ENCODE assay signal across 20 cellular contexts in the genomic region with DNA sequence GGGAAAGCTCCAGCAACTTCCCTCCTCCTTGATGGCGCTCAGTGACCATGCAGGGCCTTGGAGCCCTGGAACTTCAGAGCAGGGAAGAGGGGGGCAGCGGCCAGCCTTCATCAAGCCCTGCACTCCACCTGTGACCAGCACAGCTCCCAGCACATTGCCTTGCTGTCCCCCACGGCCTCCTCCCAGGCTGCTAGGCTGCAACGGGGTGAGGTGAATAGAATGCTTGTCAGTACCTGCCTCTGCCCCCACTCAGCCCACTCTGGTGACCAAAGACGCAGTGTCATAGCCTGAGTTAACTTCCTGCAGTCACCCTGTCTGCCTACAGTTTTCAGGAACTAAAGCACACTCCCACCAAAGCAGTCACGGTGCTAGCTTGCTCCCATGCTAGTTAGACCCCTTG.
"Had no signal": no experiment of that assay in that cellular context is flagged by ENCODE, and none has a peak within 500 bp of the region (broad histone marks: within the 10 kb centered on the region; RNA-seq: fewer than 3 reads in every experiment).

No MANE protein-coding gene starts in this region.

- H3K4me3 ChIP-seq: body of pancreas, gastrocnemius medialis, mucosa of descending colon, pancreas, tibial artery had no signal

- H3K27ac Mint-ChIP-seq: activated naive CD8-positive, alpha-beta T cell treated with anti-CD3 and anti-CD28 coated beads, Interleukin-2, amount 10 ng/mL, durations not matched to agents 7 days and 5 days had no signal

- DNase-seq: activated CD4-positive, CD25-positive, alpha-beta regulatory T cell treated with anti-CD3 and anti-CD28 coated beads, Interleukin-2, amount 50 U/mL, for 72 hours; activated naive CD4-positive, alpha-beta T cell; activated naive CD8-positive, alpha-beta T cell treated with anti-CD3 and anti-CD28 coated beads, Interleukin-2, amount 10 ng/mL, durations not matched to agents 7 days and 5 days; amygdala; body of pancreas; gastrocnemius medialis; heart left ventricle; kidney; mucosa of descending colon; naive B cell; stimulated activated naive B cell treated with anti-CD40 and anti-IgM and Interleukin-4, amounts not matched to agents 10 μg/mL and 1 μg/mL and 100 μg/mL, for 72 hours; SW 1271; T-helper 2 cell; tibial artery had no signal

- H3K36me3 Mint-ChIP-seq: activated naive CD8-positive, alpha-beta T cell treated with anti-CD3 and anti-CD28 coated beads, Interleukin-2, amount 10 ng/mL, durations not matched to agents 7 days and 5 days; naive B cell had no signal

- H3K9me3 ChIP-seq: body of pancreas, gastrocnemius medialis, heart left ventricle, mucosa of descending colon, neutrophil, pancreas, tibial artery had no signal

- H3K36me3 ChIP-seq: gastrocnemius medialis, heart left ventricle, neutrophil, pancreas, tibial artery had no signal

- H3K9me3 Mint-ChIP-seq: activated naive CD8-positive, alpha-beta T cell treated with anti-CD3 and anti-CD28 coated beads, Interleukin-2, amount 10 ng/mL, durations not matched to agents 7 days and 5 days; stimulated activated naive B cell treated with anti-CD40 and anti-IgM and Interleukin-4, amounts not matched to agents 10 μg/mL and 1 μg/mL and 100 μg/mL, for 72 hours had no signal

- FAIRE-seq: colon, kidney, pancreas, urothelium cell line had no signal

- H3K27me3 ChIP-seq: body of pancreas, gastrocnemius medialis, heart left ventricle, pancreas, tibial artery had no signal

- H3K27me3 Mint-ChIP-seq: naive B cell; stimulated activated naive B cell treated with anti-CD40 and anti-IgM and Interleukin-4, amounts not matched to agents 10 μg/mL and 1 μg/mL and 100 μg/mL, for 72 hours had no signal

- H3K4me3 Mint-ChIP-seq: activated naive CD8-positive, alpha-beta T cell treated with anti-CD3 and anti-CD28 coated beads, Interleukin-2, amount 10 ng/mL, durations not matched to agents 7 days and 5 days; stimulated activated naive B cell treated with anti-CD40 and anti-IgM and Interleukin-4, amounts not matched to agents 10 μg/mL and 1 μg/mL and 100 μg/mL, for 72 hours had no signal

- ATAC-seq: body of pancreas; gastrocnemius medialis; left lobe of liver; mucosa of descending colon; stimulated activated naive B cell treated with anti-CD40 and anti-IgM and Interleukin-4, amounts not matched to agents 10 μg/mL and 1 μg/mL and 100 μg/mL, for 72 hours had no signal

- H3K27ac ChIP-seq: body of pancreas, neutrophil, pancreas, tibial artery, VCaP had no signal
